In genomic region chr19:6484251-6484650, GRCh38 we compare ENCODE assay signal across 16 cellular contexts. TPM values are rescaled to one million over a fixed set of nuclear protein-coding genes. Genes with fewer than 3 reads are reported as not detected.
DNase-seq lines count a peak whose midpoint lies in the region; ATAC-seq and TF ChIP-seq lines count a peak whose summit lies in the region.
"Had no signal": no experiment of that assay in that cellular context is flagged by ENCODE, and none has a peak within 500 bp of the region (broad histone marks: within the 10 kb centered on the region; RNA-seq: fewer than 3 reads in every experiment).

No MANE protein-coding gene starts in this region.

- H3K4me1 Mint-ChIP-seq in stimulated activated memory B cell treated with anti-CD40 and anti-IgM and Interleukin-4, amounts not matched to agents 10 μg/mL and 1 μg/mL and 100 μg/mL, for 72 hours = peaks cover 46% of the 10 kb centered on the region

- H4K20me1 ChIP-seq in PC-9 (ENCODE audit: insufficient read depth) = no peaks in the 10 kb centered on the region

- peaks cover 5% of the 10 kb centered on the region; the same call in 1 of the 2 replicates for H3F3A ChIP-seq in PC-9 (ENCODE audit: insufficient read depth, low read depth)

- H3K4me1 ChIP-seq in HEK293 (ENCODE audit: control insufficient read depth, insufficient read depth, low read length) (no peaks in the 10 kb centered on the region), PC-9 (replicated peaks; ENCODE audit: insufficient read depth) (peaks cover 11% of the 10 kb centered on the region; the same call in 1 of the 2 replicates)
- H3K4me1 ChIP-seq: A549, BE2C had no signal

- H3K4me2 ChIP-seq in PC-9 = peak overlapping the region; percentile 47
- H3K4me2 ChIP-seq: A549 had no signal

- H3K27ac ChIP-seq in HEK293 (ENCODE audit: extremely low read depth, low read depth, low read length) = no peak overlapping the region
- peak overlapping the region; percentile 70 for H3K27ac ChIP-seq in PC-9
- H3K27ac ChIP-seq: A549, C4-2B had no signal

- peak overlapping the region; percentile 97 for H3K27ac Mint-ChIP-seq in stimulated activated memory B cell treated with anti-CD40 and anti-IgM and Interleukin-4, amounts not matched to agents 10 μg/mL and 1 μg/mL and 100 μg/mL, for 72 hours

- no peaks in the 10 kb centered on the region for H3K9me3 Mint-ChIP-seq in stimulated activated memory B cell treated with anti-CD40 and anti-IgM and Interleukin-4, amounts not matched to agents 10 μg/mL and 1 μg/mL and 100 μg/mL, for 72 hours
- H3K9me3 Mint-ChIP-seq: CD8-positive, alpha-beta T cell had no signal

- CTCF ChIA-PET in HEK293 (lab: Yijun Ruan, JAX) (no interaction called here), PC-9 (lab: Charles Lee) (no interaction called here)

- intact Hi-C loops in PC-9 (cut with micrococcal nuclease; ENCODE audit: unreplicated experiment) = no loop called here

- peak; percentile 62 for ATAC-seq in esophagus mucosa
- no peak for ATAC-seq in stimulated activated memory B cell treated with anti-CD40 and anti-IgM and Interleukin-4, amounts not matched to agents 10 μg/mL and 1 μg/mL and 100 μg/mL, for 72 hours
- ATAC-seq in HG03469 (IDR thresholded peaks at IDR 0.05; ENCODE audit: unreplicated experiment) = no peak
- ATAC-seq: A549; CD8-positive, alpha-beta T cell had no signal

- H3K27me3 Mint-ChIP-seq in stimulated activated memory B cell treated with anti-CD40 and anti-IgM and Interleukin-4, amounts not matched to agents 10 μg/mL and 1 μg/mL and 100 μg/mL, for 72 hours = no peaks in the 10 kb centered on the region

- no peaks in the 10 kb centered on the region for H3K27me3 ChIP-seq in PC-9 (ENCODE audit: insufficient read depth, low read depth)
- H3K27me3 ChIP-seq: BE2C had no signal

- H3K9me3 ChIP-seq in HEK293 (ENCODE audit: control insufficient read depth, insufficient read depth, low read depth, low read length) (no peaks in the 10 kb centered on the region), PC-9 (ENCODE audit: insufficient read depth, low read depth) (no peaks in the 10 kb centered on the region)
- H3K9me3 ChIP-seq: A549, BE2C had no signal

- no peak overlapping the region for H3K4me3 Mint-ChIP-seq in stimulated activated memory B cell treated with anti-CD40 and anti-IgM and Interleukin-4, amounts not matched to agents 10 μg/mL and 1 μg/mL and 100 μg/mL, for 72 hours
- H3K4me3 Mint-ChIP-seq: CD8-positive, alpha-beta T cell had no signal

- H3K36me3 ChIP-seq in HEK293 (ENCODE audit: control insufficient read depth in 2 of 2, insufficient read depth in 1 of 2, low read length in 2 of 2) (no peaks in the 10 kb centered on the region), PC-9 (ENCODE audit: low read depth) (no peaks in the 10 kb centered on the region)
- H3K36me3 ChIP-seq: BE2C had no signal

- DNase-seq in PC-9 (peak in 1 of 2 experiments; percentile 71), cortex of kidney (lab: John Stamatoyannopoulos, UW) (no peak), GOT3 (lab: John Stamatoyannopoulos, UW) (no peak)
- DNase-seq: BE2C; CD8-positive, alpha-beta T cell; COR-L47; DMS53; GF-D8; HCEC 1CT had no signal

- BruUV-seq in PC-9 (replicated peaks; lab: Mats Ljungman, UMichigan) = no TSS peak

- H3K79me2 ChIP-seq in PC-9 (ENCODE audit: low read depth) = no peaks in the 10 kb centered on the region

- H2AFZ ChIP-seq in PC-9 = no peak overlapping the region

- POLR2A ChIA-PET in HEK293 (lab: Yijun Ruan, JAX) = no interaction called here
- POLR2A ChIA-PET in PC-9 (lab: Charles Lee; ENCODE audit: unreplicated experiment) = no interaction called here

- TF ChIP-seq CTCF in HEK293 (tag by site-specific recombination; IDR thresholded peaks at IDR 0.05) = no peak
- TF ChIP-seq CTCF in PC-9 (conservative IDR thresholded peaks at IDR 0.05) = no peak

- no peaks in the 10 kb centered on the region for H3K9me2 ChIP-seq in PC-9 (ENCODE audit: insufficient read depth)

- no peak overlapping the region for H3K4me3 ChIP-seq in HEK293 (ENCODE audit: low read depth, low read length)
- no peak overlapping the region for H3K4me3 ChIP-seq in PC-9
- H3K4me3 ChIP-seq: A549 had no signal

- H3K36me3 Mint-ChIP-seq in stimulated activated memory B cell treated with anti-CD40 and anti-IgM and Interleukin-4, amounts not matched to agents 10 μg/mL and 1 μg/mL and 100 μg/mL, for 72 hours = no peaks in the 10 kb centered on the region

TF ChIP-seq in HEK293, 187 proteins besides CTCF, POLR2A, EP300 and RAD21:
- TF ChIP-seq ZFP3 (tag by site-specific recombination; IDR thresholded peaks at IDR 0.05; ENCODE audit: low read depth) (no peak), ZNF18 (tag by site-specific recombination; IDR thresholded peaks at IDR 0.05) (peak; percentile 48; the same call in 1 of the 2 replicates), ZNF157 (tag by site-specific recombination; IDR thresholded peaks at IDR 0.05) (no peak), ZFP41 (tag by site-specific recombination; IDR thresholded peaks at IDR 0.05; ENCODE audit: borderline replicate concordance) (no peak), ZNF837 (tag by site-specific recombination; IDR thresholded peaks at IDR 0.05) (no peak), ZSCAN18 (tag by site-specific recombination; IDR thresholded peaks at IDR 0.05) (no peak), ZNF596 (tag by site-specific recombination; IDR thresholded peaks at IDR 0.05) (no peak)

RNA-seq across cellular contexts. Expression of gene DENND1C, which starts 2.7 kb away (rescaled TPM):
- total RNA-seq in PC-9 (2021) (not detected in 2 replicates), esophagus mucosa (1.3 TPM)

RNA-seq across cellular contexts. Expression of gene TUBB4A, which starts 17.9 kb away (rescaled TPM):
- total RNA-seq in PC-9 (2021) (not detected in 2 replicates), esophagus mucosa (0.12 TPM)

RNA-seq across cellular contexts. Expression of gene CRB3, which starts 20.2 kb away (rescaled TPM):
- total RNA-seq in PC-9 (2021) (36.4 and 40.6 TPM in 2 replicates), esophagus mucosa (37.3 TPM)
- total RNA-seq: H4 had no signal

RNA-seq across cellular contexts. Expression of gene SLC25A23, which starts 24.7 kb away (rescaled TPM):
- total RNA-seq in PC-9 (2021) (57.5 and 59.5 TPM in 2 replicates), esophagus mucosa (31.1 TPM)

RNA-seq across cellular contexts. Expression of gene TNFSF9, which starts 46.6 kb away (rescaled TPM):
- total RNA-seq in PC-9 (2021) (8.4 and 11.2 TPM in 2 replicates), esophagus mucosa (4.7 TPM)
